ENCODE assay signal across 12 cellular contexts in genomic region chr14:45364565-45364964, GRCh38.
DNase-seq lines count a peak whose midpoint lies in the region; ATAC-seq, FAIRE-seq and TF ChIP-seq lines count a peak whose summit lies in the region.
"Had no signal": no experiment of that assay in that cellular context is flagged by ENCODE, and none has a peak within 500 bp of the region (broad histone marks: within the 10 kb centered on the region; RNA-seq: fewer than 3 reads in every experiment).

No MANE protein-coding gene starts in this region.

- peaks cover 10% of the 10 kb centered on the region for H3K9me3 Mint-ChIP-seq in natural killer cell treated with Interleukin-12 subunit alpha and Interleukin-12 subunit beta and Interleukin-15 and Interleukin-18, amount 100 ng/mL, for 72 hours

- no peak overlapping the region for H3K4me3 Mint-ChIP-seq in natural killer cell treated with Interleukin-12 subunit alpha and Interleukin-12 subunit beta and Interleukin-15 and Interleukin-18, amount 100 ng/mL, for 72 hours

- 56 to 66% (median 58%) methylated on average over 4 of the region's 4 CpGs for WGBS in small intestine, 3 donors

- H4K20me1 ChIP-seq in endothelial cell of umbilical vein (replicated peaks; ENCODE audit: control insufficient read depth, extremely low read depth, insufficient read depth, low read length) (no peaks in the 10 kb centered on the region), OCI-LY7 (ENCODE audit: insufficient read depth, low read length) (no peaks in the 10 kb centered on the region)

- no peaks in the 10 kb centered on the region for H3K36me3 Mint-ChIP-seq in natural killer cell treated with Interleukin-12 subunit alpha and Interleukin-12 subunit beta and Interleukin-15 and Interleukin-18, amount 100 ng/mL, for 72 hours

- POLR2A ChIA-PET in endothelial cell of umbilical vein (lab: Charles Lee) (no interaction called here), OCI-LY7 (lab: Charles Lee) (no interaction called here)

- intact Hi-C loops in left ventricle myocardium inferior (cut with micrococcal nuclease) (no loop called here), endothelial cell of umbilical vein (cut with micrococcal nuclease) (no loop called here), OCI-LY7 (cut with micrococcal nuclease; ENCODE audit: unreplicated experiment) (no loop called here)

- FAIRE-seq in endothelial cell of umbilical vein (lab: Jason Lieb, UNC) = peak; percentile 57
- FAIRE-seq in small intestine (lab: Jason Lieb, UNC) = no peak

- DNase-seq in left ventricle myocardium inferior (no peak), right atrium auricular region (ENCODE audit: low spot score) (no peak), OCI-M1 (lab: John Stamatoyannopoulos, UW) (peak; percentile 12), endothelial cell of umbilical vein (ENCODE audit: low read depth, low spot score) (no peak), OCI-LY7 (ENCODE audit: low spot score) (no peak), small intestine (no peak)
- no peak for DNase-seq in natural killer cell treated with Interleukin-12 subunit alpha and Interleukin-12 subunit beta and Interleukin-15 and Interleukin-18, amount 100 ng/mL, for 72 hours (ENCODE audit: low spot score)
- DNase-seq: BE2C, H7, NCI-H2081, RPMI8226 had no signal

- H3K27me3 ChIP-seq in left ventricle myocardium inferior (ENCODE audit: low read depth) (no peaks in the 10 kb centered on the region), right atrium auricular region (no peaks in the 10 kb centered on the region), endothelial cell of umbilical vein (ENCODE audit: control insufficient read depth in 2 of 2, insufficient read depth in 2 of 2, low read length in 2 of 2) (no peaks in the 10 kb centered on the region), small intestine (ENCODE audit: control insufficient read depth in 2 of 2, insufficient read depth in 2 of 2, low read length in 2 of 2) (no peaks in the 10 kb centered on the region)
- H3K27me3 ChIP-seq: BE2C, SJSA1 had no signal

- no peak overlapping the region for H3K9ac ChIP-seq in endothelial cell of umbilical vein (replicated peaks; ENCODE audit: extremely low read depth, insufficient read depth, low read length)

- TF ChIP-seq CTCF in left ventricle myocardium inferior (IDR thresholded peaks at IDR 0.05; ENCODE audit: borderline replicate concordance) (peak; percentile 29), right atrium auricular region (IDR thresholded peaks at IDR 0.05) (no peak), endothelial cell of umbilical vein (IDR thresholded peaks at IDR 0.05; ENCODE audit: extremely low read depth in 1 of 2, insufficient read depth in 1 of 2, low read depth in 1 of 2, low read length in 2 of 2) (no peak), OCI-LY7 (conservative IDR thresholded peaks at IDR 0.05; ENCODE audit: low read length) (no peak)

- CTCF ChIA-PET in endothelial cell of umbilical vein (lab: Charles Lee) = no interaction called here
- CTCF ChIA-PET in OCI-LY7 (lab: Charles Lee; ENCODE audit: unreplicated experiment) = no interaction called here

- H3K79me2 ChIP-seq in endothelial cell of umbilical vein (ENCODE audit: control insufficient read depth, insufficient read depth, low read length) (no peaks in the 10 kb centered on the region), OCI-LY7 (ENCODE audit: insufficient read depth, low read depth, low read length) (no peaks in the 10 kb centered on the region)

- no TSS peak for BruUV-seq in endothelial cell of umbilical vein (replicated peaks; lab: Mats Ljungman, UMichigan)
- BruUV-seq in OCI-LY7 (replicated peaks; lab: Mats Ljungman, UMichigan) = no TSS peak

- peak overlapping the region; percentile 17 for H3K27ac ChIP-seq in left ventricle myocardium inferior (replicated peaks)
- H3K27ac ChIP-seq in right atrium auricular region = peak overlapping the region in 1 of 2 donors; percentile 35
- H3K27ac ChIP-seq in endothelial cell of umbilical vein (ENCODE audit: insufficient read depth, low read depth, low read length) = no peak overlapping the region
- no peak overlapping the region for H3K27ac ChIP-seq in OCI-LY7 (ENCODE audit: low read depth, low read length, poor library complexity, severe bottlenecking)
- no peak overlapping the region for H3K27ac ChIP-seq in small intestine (ENCODE audit: low read depth in 1 of 2, low read length in 1 of 2)
- H3K27ac ChIP-seq: SJSA1 had no signal

- no peak for ATAC-seq in natural killer cell treated with Interleukin-12 subunit alpha and Interleukin-12 subunit beta and Interleukin-15 and Interleukin-18, amount 100 ng/mL, for 72 hours

- H3K27me3 Mint-ChIP-seq in natural killer cell treated with Interleukin-12 subunit alpha and Interleukin-12 subunit beta and Interleukin-15 and Interleukin-18, amount 100 ng/mL, for 72 hours = no peaks in the 10 kb centered on the region

- dilution Hi-C loops in endothelial cell of umbilical vein (cut with MboI; ENCODE audit: extremely low pct_ligation_motif_present, low sequenced_read_pairs) = no loop called here

- H3K4me2 ChIP-seq in endothelial cell of umbilical vein (ENCODE audit: insufficient read depth, low read length) (no peak overlapping the region), OCI-LY7 (ENCODE audit: low read length) (no peak overlapping the region)

- H2AFZ ChIP-seq in endothelial cell of umbilical vein (ENCODE audit: low read depth, low read length) (no peak overlapping the region), OCI-LY7 (ENCODE audit: low read length) (no peak overlapping the region)

- H3K9me1 ChIP-seq in endothelial cell of umbilical vein (replicated peaks; ENCODE audit: control insufficient read depth, extremely low read depth, insufficient read depth, low read length) = no peaks in the 10 kb centered on the region

- H3K27ac Mint-ChIP-seq in natural killer cell treated with Interleukin-12 subunit alpha and Interleukin-12 subunit beta and Interleukin-15 and Interleukin-18, amount 100 ng/mL, for 72 hours = no peak overlapping the region

- peaks cover 5% of the 10 kb centered on the region for H3K4me1 ChIP-seq in left ventricle myocardium inferior
- no peaks in the 10 kb centered on the region for H3K4me1 ChIP-seq in right atrium auricular region
- no peaks in the 10 kb centered on the region for H3K4me1 ChIP-seq in endothelial cell of umbilical vein (ENCODE audit: control insufficient read depth, extremely low read depth, insufficient read depth, low read length)
- no peaks in the 10 kb centered on the region for H3K4me1 ChIP-seq in OCI-LY7 (ENCODE audit: insufficient read depth, low read length, poor library complexity, severe bottlenecking)
- H3K4me1 ChIP-seq in small intestine (ENCODE audit: control insufficient read depth in 2 of 2, insufficient read depth in 1 of 2, low read depth in 1 of 2, low read length in 1 of 2) = no peaks in the 10 kb centered on the region
- H3K4me1 ChIP-seq: BE2C, SJSA1 had no signal

- TF ChIP-seq POLR2A in endothelial cell of umbilical vein (IDR thresholded peaks at IDR 0.05; ENCODE audit: low read depth, low read length) = no peak

- H3K4me3 ChIP-seq in left ventricle myocardium inferior (no peak overlapping the region), right atrium auricular region (no peak overlapping the region), endothelial cell of umbilical vein (replicated peaks in 1 of 3; ENCODE audit: insufficient read depth in 1 of 3, low read depth in 1 of 3, low read length in 3 of 3) (no peak overlapping the region), OCI-LY7 (ENCODE audit: low read depth, low read length, poor library complexity, severe bottlenecking) (no peak overlapping the region), small intestine (ENCODE audit: low read depth in 1 of 2, low read length in 2 of 2) (no peak overlapping the region)
- H3K4me3 ChIP-seq: SJSA1 had no signal

- no peaks in the 10 kb centered on the region for H3K4me1 Mint-ChIP-seq in natural killer cell treated with Interleukin-12 subunit alpha and Interleukin-12 subunit beta and Interleukin-15 and Interleukin-18, amount 100 ng/mL, for 72 hours (ENCODE audit: low read depth in 2 of 2)

- H3K9me3 ChIP-seq in left ventricle myocardium inferior (replicated peaks) (no peaks in the 10 kb centered on the region), right atrium auricular region (no peaks in the 10 kb centered on the region), endothelial cell of umbilical vein (replicated peaks; ENCODE audit: control insufficient read depth, insufficient read depth, low read length) (no peaks in the 10 kb centered on the region), OCI-LY7 (ENCODE audit: low read length) (no peaks in the 10 kb centered on the region), small intestine (ENCODE audit: control insufficient read depth, low read depth) (no peaks in the 10 kb centered on the region)
- H3K9me3 ChIP-seq: BE2C, SJSA1 had no signal

- no peaks in the 10 kb centered on the region for H3K9me2 ChIP-seq in OCI-LY7 (ENCODE audit: insufficient read depth, low read length)

- H3K36me3 ChIP-seq in left ventricle myocardium inferior (no peaks in the 10 kb centered on the region), right atrium auricular region (no peaks in the 10 kb centered on the region), endothelial cell of umbilical vein (ENCODE audit: control insufficient read depth in 2 of 2, extremely low read depth in 1 of 2, insufficient read depth in 2 of 2, low read length in 2 of 2) (no peaks in the 10 kb centered on the region), OCI-LY7 (ENCODE audit: insufficient read depth, low read length) (no peaks in the 10 kb centered on the region), small intestine (ENCODE audit: control insufficient read depth in 2 of 2, insufficient read depth in 2 of 2, low read length in 2 of 2) (no peaks in the 10 kb centered on the region)
- H3K36me3 ChIP-seq: BE2C, SJSA1 had no signal

TF ChIP-seq in endothelial cell of umbilical vein, 7 proteins besides CTCF, POLR2A, EP300 and RAD21:
- TF ChIP-seq POLR2AphosphoS5 (IDR thresholded peaks at IDR 0.05; ENCODE audit: insufficient read depth, low read depth, low read length) = no peak
- no peak for TF ChIP-seq JUN (IDR thresholded peaks at IDR 0.05; ENCODE audit: borderline replicate concordance, insufficient read depth, insufficient read length, low read depth)
- no peak for TF ChIP-seq MYC (IDR thresholded peaks at IDR 0.05; ENCODE audit: low read depth, low read length)
- no peak for TF ChIP-seq FOS (IDR thresholded peaks at IDR 0.05; ENCODE audit: borderline replicate concordance, insufficient read depth, low read length)
- no peak for TF ChIP-seq GATA2 (IDR thresholded peaks at IDR 0.05; ENCODE audit: insufficient read depth, insufficient read length, low read depth, low read length)
- TF ChIP-seq EZH2 (IDR thresholded peaks at IDR 0.05; ENCODE audit: borderline replicate concordance, low read depth, low read length, severe bottlenecking) = no peak
- TF ChIP-seq MAX (IDR thresholded peaks at IDR 0.05; ENCODE audit: insufficient read depth, insufficient read length) = no peak
